Comparison of ENCODE assay signal across 2 cellular contexts in the genomic region with DNA sequence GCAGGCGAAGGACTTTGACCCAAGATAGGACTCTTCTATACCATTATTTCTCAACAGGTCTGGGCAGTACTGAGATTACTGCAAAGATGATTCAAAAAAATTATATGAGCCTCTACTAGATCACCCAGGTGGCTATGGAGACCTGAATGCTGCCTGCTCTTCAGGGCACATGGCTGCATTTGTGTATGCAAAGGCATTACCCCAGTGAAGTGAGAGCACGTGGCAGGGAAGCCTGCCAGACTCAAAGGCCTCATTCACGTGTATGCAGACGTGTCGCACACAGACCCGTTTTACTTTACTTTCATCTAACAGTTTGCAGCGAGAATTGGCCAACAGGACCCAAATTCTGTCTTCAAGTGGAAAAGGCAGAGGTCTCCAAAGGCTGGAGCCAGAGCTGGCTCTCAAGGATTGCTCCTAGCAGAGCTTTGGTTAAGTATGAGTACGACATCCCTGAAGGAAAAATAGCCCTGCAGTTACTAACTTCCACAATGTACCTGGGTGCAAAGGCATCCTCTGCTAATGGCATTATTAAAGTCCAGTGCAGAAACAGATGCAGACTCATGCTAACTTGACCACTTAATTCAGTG.
TF ChIP-seq lines count a peak whose summit lies in the region.

No MANE protein-coding gene starts in this region.

TF ChIP-seq in HCT116, 20 proteins besides CTCF, POLR2A, EP300 and RAD21 (continued from another document):
- TF ChIP-seq SIN3A (IDR thresholded peaks at IDR 0.05; ENCODE audit: low read depth) = no peak
- no peak for TF ChIP-seq REST (IDR thresholded peaks at IDR 0.05; ENCODE audit: low read depth)
- no peak for TF ChIP-seq JUND (IDR thresholded peaks at IDR 0.05)

TF ChIP-seq in K562, 482 proteins besides CTCF, POLR2A, EP300 and RAD21 (continued from another document):
- TF ChIP-seq L3MBTL2 (IDR thresholded peaks at IDR 0.05) = 0 out of 2 replicates have a peak, but pooled peaks have one; percentile 18
- TF ChIP-seq, protein P1, sequence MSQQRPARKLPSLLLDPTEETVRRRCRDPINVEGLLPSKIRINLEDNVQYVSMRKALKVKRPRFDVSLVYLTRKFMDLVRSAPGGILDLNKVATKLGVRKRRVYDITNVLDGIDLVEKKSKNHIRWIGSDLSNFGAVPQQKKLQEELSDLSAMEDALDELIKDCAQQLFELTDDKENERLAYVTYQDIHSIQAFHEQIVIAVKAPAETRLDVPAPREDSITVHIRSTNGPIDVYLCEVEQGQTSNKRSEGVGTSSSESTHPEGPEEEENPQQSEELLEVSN (IDR thresholded peaks at IDR 0.05; ENCODE audit: borderline replicate concordance in 1 of 2, extremely low read depth in 1 of 2, insufficient read depth in 1 of 2, insufficient read length in 1 of 2, low read depth in 1 of 2, low read length in 1 of 2, poor library complexity in 1 of 2, severe bottlenecking in 1 of 2) = peak in 1 of 2 experiments; percentile 8
- no peak for TF ChIP-seq BRD4 (IDR thresholded peaks at IDR 0.05)
